9 cellular contexts compared by ENCODE assay signal in genomic region chr3:100590114-100590839, GRCh38. TPM values are rescaled to one million over a fixed set of nuclear protein-coding genes. Genes with fewer than 3 reads are reported as not detected.
A peak's percentile ranks its signal among the peaks of the same experiment; 100 is the strongest.
DNase-seq lines count a peak whose midpoint lies in the region; ATAC-seq and TF ChIP-seq lines count a peak whose summit lies in the region.
"Had no signal": no experiment of that assay in that cellular context is flagged by ENCODE, and none has a peak within 500 bp of the region (broad histone marks: within the 10 kb centered on the region; RNA-seq: fewer than 3 reads in every experiment).

No MANE protein-coding gene starts in this region.

- no peaks in the 10 kb centered on the region for H3K36me3 ChIP-seq in BLaER1
- H3K36me3 ChIP-seq in right lobe of liver, result no peaks in the 10 kb centered on the region

- H3K9ac ChIP-seq in BLaER1, result no peak overlapping the region

- H3K4me1 Mint-ChIP-seq in activated CD4-positive, alpha-beta T cell treated with anti-CD3 and anti-CD28 coated beads for 36 hours, result peaks cover 3% of the 10 kb centered on the region

- no peak overlapping the region for H3K27ac ChIP-seq in BLaER1
- H3K27ac ChIP-seq in right lobe of liver, result peak overlapping the region; percentile 18 to 69 (median 27)

- H3K27me3 ChIP-seq in BLaER1, result no peaks in the 10 kb centered on the region
- no peaks in the 10 kb centered on the region for H3K27me3 ChIP-seq in right lobe of liver

- H3K9me3 Mint-ChIP-seq in activated CD4-positive, alpha-beta T cell treated with anti-CD3 and anti-CD28 coated beads for 36 hours (ENCODE audit: low read depth), result no peaks in the 10 kb centered on the region

- WGBS in right lobe of liver (ENCODE audit: insufficient coverage, low coverage, low lambda C conversion rate, missing lambda C conversion rate), result 29% methylated on average over 10 of the region's 10 CpGs

- peak overlapping the region; percentile 8; the same call in 1 of the 2 replicates for H3K4me2 ChIP-seq in BLaER1

- H3K36me3 Mint-ChIP-seq in activated CD4-positive, alpha-beta T cell treated with anti-CD3 and anti-CD28 coated beads for 36 hours (ENCODE audit: low read depth), result no peaks in the 10 kb centered on the region

- no peaks in the 10 kb centered on the region; the same call in 1 of the 2 replicates for H3K4me1 ChIP-seq in BLaER1
- peaks cover 0 to 8% (median 0%) of the 10 kb centered on the region in 4 donors for H3K4me1 ChIP-seq in right lobe of liver

- intact Hi-C loops in activated CD4-positive, alpha-beta T cell treated with anti-CD3 and anti-CD28 coated beads for 36 hours (cut with DNase I, micrococcal nuclease), result loop anchor here (1.0 to 10.0 kb wide), 8 partner anchors 98 to 795 kb away; partner anchors contain the start of genes NIT2 (in 1 of the 2) and TMEM45A (in 1 of the 2)
- intact Hi-C loops in right lobe of liver (cut with DNase I), result no loop called here

- no peak for TF ChIP-seq POLR2A in right lobe of liver (IDR thresholded peaks at IDR 0.05)

- no peaks in the 10 kb centered on the region for H4K20me1 ChIP-seq in BLaER1

- peaks cover under 1% of the 10 kb centered on the region; the same call in 1 of the 2 replicates for H3K9me3 ChIP-seq in BLaER1
- H3K9me3 ChIP-seq in right lobe of liver, result no peaks in the 10 kb centered on the region

- TF ChIP-seq CTCF in right lobe of liver (IDR thresholded peaks at IDR 0.05), result peak; percentile 89 to 95 (median 92)

- no peak overlapping the region for H3K4me3 Mint-ChIP-seq in activated CD4-positive, alpha-beta T cell treated with anti-CD3 and anti-CD28 coated beads for 36 hours

- DNase-seq in NCI-H345 (lab: John Stamatoyannopoulos, UW) (peak; percentile 29), dedifferentiated amniotic fluid mesenchymal stem cell (ENCODE audit: extremely low spot score) (peak; percentile 76), right lobe of liver (peak in 1 of 3 donors; percentile 68)
- peak; percentile 72 for DNase-seq in activated CD4-positive, alpha-beta T cell treated with anti-CD3 and anti-CD28 coated beads for 36 hours
- peak; percentile 6 for DNase-seq in stimulated activated CD8-positive, alpha-beta memory T cell treated with anti-CD3 and anti-CD28 coated beads, Interleukin-12 subunit alpha, Interleukin-12 subunit beta, amount 100 ng/mL, for 4 hours (ENCODE audit: low read depth)

- CTCF ChIA-PET in activated CD4-positive, alpha-beta T cell treated with anti-CD3 and anti-CD28 coated beads for 36 hours (lab: Charles Lee), result interaction anchor here (0.6 to 6.0 kb wide), 16 partner anchors 9 to 758 kb away, joined by 3 to 73 read pairs (median 3); no protein-coding TSS in a partner anchor

- H3K4me3 ChIP-seq in BLaER1 (no peak overlapping the region), right lobe of liver (no peak overlapping the region)

- H3K27me3 Mint-ChIP-seq in activated CD4-positive, alpha-beta T cell treated with anti-CD3 and anti-CD28 coated beads for 36 hours, result no peaks in the 10 kb centered on the region

- POLR2A ChIA-PET in activated CD4-positive, alpha-beta T cell treated with anti-CD3 and anti-CD28 coated beads for 36 hours (lab: Charles Lee), result no interaction called here

- H3K27ac Mint-ChIP-seq in activated CD4-positive, alpha-beta T cell treated with anti-CD3 and anti-CD28 coated beads for 36 hours, result no peak overlapping the region

- ATAC-seq in GM19023 (IDR thresholded peaks at IDR 0.05; ENCODE audit: unreplicated experiment) (peak; percentile 76), HG03378 (IDR thresholded peaks at IDR 0.05; ENCODE audit: unreplicated experiment) (peak; percentile 84), right lobe of liver (peak; percentile 93 to 97 (median 95))
- ATAC-seq in activated CD4-positive, alpha-beta T cell treated with anti-CD3 and anti-CD28 coated beads for 36 hours, result peak; percentile 87

RNA-seq across cellular contexts. Expression of gene ADGRG7, which starts 19.1 kb away (rescaled TPM):
- not detected for total RNA-seq in activated CD4-positive, alpha-beta T cell treated with anti-CD3 and anti-CD28 coated beads for 36 hours
- 10 to 100 TPM in 4 of 6 experiments, 1 to 10 TPM in 2; 1.9 to 27.2 (median 21.8) TPM for total RNA-seq in right lobe of liver
- total RNA-seq: T-helper 1 cell treated with Interleukin-12 subunit alpha and Interleukin-12 subunit beta and Interleukin-4 antibody, amounts not matched to agents 30 ng/mL and 1 ng/mL, for 36 hours had no signal

Comparison
In these comparisons a context has a peak if more than half of its experiments do, and no peak if none do; other contexts are left out.
1. intact Hi-C loops: an anchor here in activated CD4-positive, alpha-beta T cell treated with anti-CD3 and anti-CD28 coated beads for 36 hours (1.0 to 10.0 kb wide); none called in right lobe of liver.